ENCODE assay signal across 13 cellular contexts in the genomic region with DNA sequence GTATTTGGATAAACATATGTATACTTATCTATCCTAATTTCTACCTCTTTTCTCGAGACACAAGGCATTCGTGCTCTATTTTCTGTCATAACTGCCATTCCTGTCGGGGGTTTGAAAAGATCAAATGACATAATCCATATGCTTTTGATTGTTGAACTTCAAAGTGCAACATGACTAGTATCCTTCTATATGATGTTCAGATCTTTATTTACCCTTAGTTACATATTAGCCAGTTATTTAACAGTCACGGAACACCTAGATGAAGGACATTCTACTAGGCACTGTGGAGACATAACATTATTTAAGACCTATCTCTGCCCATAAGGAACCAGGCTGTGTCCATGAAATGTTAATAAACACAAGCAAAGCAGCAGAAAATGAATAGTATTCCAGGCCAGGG. TPM values are rescaled to one million over a fixed set of nuclear protein-coding genes. Genes with fewer than 3 reads are reported as not detected.
DNase-seq lines count a peak whose midpoint lies in the region; ATAC-seq and TF ChIP-seq lines count a peak whose summit lies in the region.
"Had no signal": no experiment of that assay in that cellular context is flagged by ENCODE, and none has a peak within 500 bp of the region (broad histone marks: within the 10 kb centered on the region; RNA-seq: fewer than 3 reads in every experiment).

No MANE protein-coding gene starts in this region.

- H3K4me3 ChIP-seq in lower leg skin (ENCODE audit: low read depth, poor library complexity, severe bottlenecking), result no peak overlapping the region
- H3K4me3 ChIP-seq: BLaER1, GM23338 had no signal

- intact Hi-C loops in left colon (cut with DNase I, micrococcal nuclease) (no loop called here), lower leg skin (cut with DNase I; ENCODE audit: low total_unique reads) (no loop called here)

- ATAC-seq in left colon (peak; percentile 97), GM21528 (IDR thresholded peaks at IDR 0.05; ENCODE audit: low FRiP score, unreplicated experiment) (no peak)
- ATAC-seq: GM23338 had no signal

- TF ChIP-seq CTCF in lower leg skin (IDR thresholded peaks at IDR 0.05), result no peak

- DNase-seq in NCI-H526 treated with DMSO at 0.1 percent for 48 hours (lab: John Stamatoyannopoulos, UW) (peak; percentile 7), NCI-H526 (lab: John Stamatoyannopoulos, UW) (no peak), HT-29 (ENCODE audit: low spot score) (peak; percentile 10), left colon (no peak), epidermal melanocyte (ENCODE audit: insufficient read length, low spot score) (no peak), lower leg skin (ENCODE audit: low spot score in 2 of 2) (no peak)
- DNase-seq: Calu3; CD4-positive, alpha-beta memory T cell; HCEC 1CT had no signal

- no peak for TF ChIP-seq POLR2A in lower leg skin (IDR thresholded peaks at IDR 0.05)

- WGBS in lower leg skin, 2 donors, result 53 to 65% methylated on average over 4 of the region's 4 CpGs

RNA-seq across cellular contexts. Expression of a gene that starts 11.2 kb away (rescaled TPM):
- total RNA-seq in HT-29 (2014; rRNA removed; shearing (Covaris generic)), result 0.08 and 0.29 TPM in 2 replicates
- total RNA-seq in left colon (1 to 10 TPM in 1 of 2 donors, under 1 TPM in 1; 0.78 to 1.4 TPM), lower leg skin (under 1 TPM; under 0.01 to 0.34 (median 0.04) TPM)
- total RNA-seq: A673; CD4-positive, alpha-beta memory T cell had no signal

Comparison
In these comparisons a context has a peak if more than half of its experiments do, and no peak if none do; other contexts are left out.
1. DNase-seq: peak in NCI-H526 treated with DMSO at 0.1 percent for 48 hours (single experiment) and HT-29 (single experiment); none in NCI-H526 (0 of 2), left colon (0 of 2), epidermal melanocyte (single experiment) and lower leg skin (0 of 2).